In the genomic region with DNA sequence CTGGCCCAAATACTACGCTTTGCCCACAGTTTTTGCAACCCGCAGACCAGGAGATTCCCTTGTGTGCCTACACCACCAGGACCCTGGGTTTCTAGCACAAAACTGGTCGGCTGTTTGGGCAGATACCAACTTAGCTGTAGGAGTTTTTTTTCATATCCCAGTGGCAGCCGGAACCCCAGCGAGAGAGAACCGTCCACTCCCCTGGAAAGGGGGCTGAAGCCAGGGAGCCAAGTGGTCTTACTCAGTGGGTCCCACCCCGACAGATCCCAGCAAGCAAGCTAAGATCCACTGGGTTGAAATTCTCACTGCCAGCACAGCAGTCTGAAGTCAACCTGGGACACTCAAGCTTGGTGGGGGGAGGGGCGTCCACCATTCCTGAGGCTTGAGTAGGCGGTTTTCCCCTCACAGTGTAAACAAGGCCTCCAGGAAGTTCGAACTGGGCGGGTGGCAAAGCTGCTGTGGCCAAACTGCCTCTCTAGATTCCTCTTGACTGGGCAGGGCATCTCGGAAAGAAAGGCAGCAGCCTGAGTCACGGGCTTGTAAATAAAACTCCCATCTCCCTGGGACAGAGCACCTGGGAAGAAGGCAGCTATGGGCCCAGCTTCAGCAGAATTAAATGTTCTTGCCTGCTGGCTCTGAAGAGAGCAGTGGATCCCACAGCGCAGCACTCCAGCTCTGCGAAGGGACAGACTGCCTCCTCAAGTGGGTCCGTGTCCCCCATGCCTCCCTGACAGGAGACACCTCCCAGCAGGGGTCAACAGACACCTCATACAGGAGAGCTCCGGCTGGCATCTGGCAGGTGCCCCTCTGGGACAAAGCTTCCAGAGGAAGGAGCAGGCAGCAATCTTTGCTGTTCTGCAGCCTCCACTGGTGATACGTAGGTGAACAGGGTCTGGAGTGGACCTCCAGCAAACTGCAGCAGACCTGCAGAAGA, we compare ENCODE assay signal across 1 cellular context.
TF ChIP-seq lines count a peak whose summit lies in the region.
"Not testable (repeated sequence)": the region's sequence is repeated elsewhere in the genome, so short reads cannot be mapped to it uniquely, and the experiment has no call there.

No MANE protein-coding gene starts in this region.

TF ChIP-seq in HepG2, 621 proteins besides CTCF, POLR2A, EP300 and RAD21 (continued from another document and continues in another):
- TF ChIP-seq, protein P1, sequence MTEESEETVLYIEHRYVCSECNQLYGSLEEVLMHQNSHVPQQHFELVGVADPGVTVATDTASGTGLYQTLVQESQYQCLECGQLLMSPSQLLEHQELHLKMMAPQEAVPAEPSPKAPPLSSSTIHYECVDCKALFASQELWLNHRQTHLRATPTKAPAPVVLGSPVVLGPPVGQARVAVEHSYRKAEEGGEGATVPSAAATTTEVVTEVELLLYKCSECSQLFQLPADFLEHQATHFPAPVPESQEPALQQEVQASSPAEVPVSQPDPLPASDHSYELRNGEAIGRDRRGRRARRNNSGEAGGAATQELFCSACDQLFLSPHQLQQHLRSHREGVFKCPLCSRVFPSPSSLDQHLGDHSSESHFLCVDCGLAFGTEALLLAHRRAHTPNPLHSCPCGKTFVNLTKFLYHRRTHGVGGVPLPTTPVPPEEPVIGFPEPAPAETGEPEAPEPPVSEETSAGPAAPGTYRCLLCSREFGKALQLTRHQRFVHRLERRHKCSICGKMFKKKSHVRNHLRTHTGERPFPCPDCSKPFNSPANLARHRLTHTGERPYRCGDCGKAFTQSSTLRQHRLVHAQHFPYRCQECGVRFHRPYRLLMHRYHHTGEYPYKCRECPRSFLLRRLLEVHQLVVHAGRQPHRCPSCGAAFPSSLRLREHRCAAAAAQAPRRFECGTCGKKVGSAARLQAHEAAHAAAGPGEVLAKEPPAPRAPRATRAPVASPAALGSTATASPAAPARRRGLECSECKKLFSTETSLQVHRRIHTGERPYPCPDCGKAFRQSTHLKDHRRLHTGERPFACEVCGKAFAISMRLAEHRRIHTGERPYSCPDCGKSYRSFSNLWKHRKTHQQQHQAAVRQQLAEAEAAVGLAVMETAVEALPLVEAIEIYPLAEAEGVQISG (CRISPR knock-in tag; IDR thresholded peaks at IDR 0.05): peak; percentile 71
- TF ChIP-seq KDM3A (CRISPR knock-in tag; IDR thresholded peaks at IDR 0.05; ENCODE audit: low read depth) (peak; percentile 54; the same call in 1 of the 2 replicates), FOXK2 (IDR thresholded peaks at IDR 0.05) (peak; percentile 28; the same call in 1 of the 2 replicates), HMG20A (CRISPR knock-in tag; IDR thresholded peaks at IDR 0.05; ENCODE audit: borderline replicate concordance) (peak; percentile 76; the same call in 1 of the 2 replicates), ZNF501 (CRISPR knock-in tag; IDR thresholded peaks at IDR 0.05) (peak; percentile 76; the same call in 1 of the 2 replicates), CBFB (CRISPR knock-in tag; IDR thresholded peaks at IDR 0.05) (0 out of 2 replicates have a peak, but pooled peaks have one; percentile 65), ETV5 (CRISPR knock-in tag; IDR thresholded peaks at IDR 0.05; ENCODE audit: borderline replicate concordance) (peak; percentile 92), KDM1A (CRISPR knock-in tag; IDR thresholded peaks at IDR 0.05) (peak; percentile 48; the same call in 1 of the 2 replicates), KAT8 (CRISPR knock-in tag; IDR thresholded peaks at IDR 0.05) (peak; percentile 58; the same call in 1 of the 2 replicates), FOXA3 (CRISPR knock-in tag; IDR thresholded peaks at IDR 0.05) (peak; percentile 99), SOX6 (CRISPR knock-in tag; IDR thresholded peaks at IDR 0.05) (peak; percentile 70), KDM6A (CRISPR knock-in tag; IDR thresholded peaks at IDR 0.05; ENCODE audit: low read depth) (peak; percentile 76), HMG20B (CRISPR knock-in tag; conservative IDR thresholded peaks at IDR 0.05) (peak; percentile 61; the same call in 1 of the 2 replicates), FOSL1 (CRISPR knock-in tag; IDR thresholded peaks at IDR 0.05; ENCODE audit: borderline replicate concordance) (peak; percentile 90; the same call in 1 of the 2 replicates), HDAC2 (CRISPR knock-in tag; IDR thresholded peaks at IDR 0.05) (0 out of 2 replicates have a peak, but pooled peaks have one; percentile 65)
- TF ChIP-seq, protein P2, sequence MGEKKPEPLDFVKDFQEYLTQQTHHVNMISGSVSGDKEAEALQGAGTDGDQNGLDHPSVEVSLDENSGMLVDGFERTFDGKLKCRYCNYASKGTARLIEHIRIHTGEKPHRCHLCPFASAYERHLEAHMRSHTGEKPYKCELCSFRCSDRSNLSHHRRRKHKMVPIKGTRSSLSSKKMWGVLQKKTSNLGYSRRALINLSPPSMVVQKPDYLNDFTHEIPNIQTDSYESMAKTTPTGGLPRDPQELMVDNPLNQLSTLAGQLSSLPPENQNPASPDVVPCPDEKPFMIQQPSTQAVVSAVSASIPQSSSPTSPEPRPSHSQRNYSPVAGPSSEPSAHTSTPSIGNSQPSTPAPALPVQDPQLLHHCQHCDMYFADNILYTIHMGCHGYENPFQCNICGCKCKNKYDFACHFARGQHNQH (CRISPR knock-in tag; IDR thresholded peaks at IDR 0.05): peak; percentile 81; the same call in 1 of the 2 replicates
- TF ChIP-seq, protein P3, sequence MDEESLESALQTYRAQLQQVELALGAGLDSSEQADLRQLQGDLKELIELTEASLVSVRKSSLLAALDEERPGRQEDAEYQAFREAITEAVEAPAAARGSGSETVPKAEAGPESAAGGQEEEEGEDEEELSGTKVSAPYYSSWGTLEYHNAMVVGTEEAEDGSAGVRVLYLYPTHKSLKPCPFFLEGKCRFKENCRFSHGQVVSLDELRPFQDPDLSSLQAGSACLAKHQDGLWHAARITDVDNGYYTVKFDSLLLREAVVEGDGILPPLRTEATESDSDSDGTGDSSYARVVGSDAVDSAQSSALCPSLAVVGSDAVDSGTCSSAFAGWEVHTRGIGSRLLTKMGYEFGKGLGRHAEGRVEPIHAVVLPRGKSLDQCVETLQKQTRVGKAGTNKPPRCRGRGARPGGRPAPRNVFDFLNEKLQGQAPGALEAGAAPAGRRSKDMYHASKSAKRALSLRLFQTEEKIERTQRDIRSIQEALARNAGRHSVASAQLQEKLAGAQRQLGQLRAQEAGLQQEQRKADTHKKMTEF (CRISPR knock-in tag; IDR thresholded peaks at IDR 0.05): peak; percentile 72; the same call in 1 of the 2 replicates
- TF ChIP-seq, protein P4, sequence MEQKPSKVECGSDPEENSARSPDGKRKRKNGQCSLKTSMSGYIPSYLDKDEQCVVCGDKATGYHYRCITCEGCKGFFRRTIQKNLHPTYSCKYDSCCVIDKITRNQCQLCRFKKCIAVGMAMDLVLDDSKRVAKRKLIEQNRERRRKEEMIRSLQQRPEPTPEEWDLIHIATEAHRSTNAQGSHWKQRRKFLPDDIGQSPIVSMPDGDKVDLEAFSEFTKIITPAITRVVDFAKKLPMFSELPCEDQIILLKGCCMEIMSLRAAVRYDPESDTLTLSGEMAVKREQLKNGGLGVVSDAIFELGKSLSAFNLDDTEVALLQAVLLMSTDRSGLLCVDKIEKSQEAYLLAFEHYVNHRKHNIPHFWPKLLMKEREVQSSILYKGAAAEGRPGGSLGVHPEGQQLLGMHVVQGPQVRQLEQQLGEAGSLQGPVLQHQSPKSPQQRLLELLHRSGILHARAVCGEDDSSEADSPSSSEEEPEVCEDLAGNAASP (CRISPR knock-in tag; IDR thresholded peaks at IDR 0.05; ENCODE audit: borderline replicate concordance): peak; percentile 97
- TF ChIP-seq, protein P5, sequence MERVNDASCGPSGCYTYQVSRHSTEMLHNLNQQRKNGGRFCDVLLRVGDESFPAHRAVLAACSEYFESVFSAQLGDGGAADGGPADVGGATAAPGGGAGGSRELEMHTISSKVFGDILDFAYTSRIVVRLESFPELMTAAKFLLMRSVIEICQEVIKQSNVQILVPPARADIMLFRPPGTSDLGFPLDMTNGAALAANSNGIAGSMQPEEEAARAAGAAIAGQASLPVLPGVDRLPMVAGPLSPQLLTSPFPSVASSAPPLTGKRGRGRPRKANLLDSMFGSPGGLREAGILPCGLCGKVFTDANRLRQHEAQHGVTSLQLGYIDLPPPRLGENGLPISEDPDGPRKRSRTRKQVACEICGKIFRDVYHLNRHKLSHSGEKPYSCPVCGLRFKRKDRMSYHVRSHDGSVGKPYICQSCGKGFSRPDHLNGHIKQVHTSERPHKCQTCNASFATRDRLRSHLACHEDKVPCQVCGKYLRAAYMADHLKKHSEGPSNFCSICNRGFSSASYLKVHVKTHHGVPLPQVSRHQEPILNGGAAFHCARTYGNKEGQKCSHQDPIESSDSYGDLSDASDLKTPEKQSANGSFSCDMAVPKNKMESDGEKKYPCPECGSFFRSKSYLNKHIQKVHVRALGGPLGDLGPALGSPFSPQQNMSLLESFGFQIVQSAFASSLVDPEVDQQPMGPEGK (CRISPR knock-in tag; IDR thresholded peaks at IDR 0.05): peak; percentile 80
- not testable (repeated sequence) for TF ChIP-seq SOX6 (IDR thresholded peaks at IDR 0.05)
- TF ChIP-seq, protein P6, sequence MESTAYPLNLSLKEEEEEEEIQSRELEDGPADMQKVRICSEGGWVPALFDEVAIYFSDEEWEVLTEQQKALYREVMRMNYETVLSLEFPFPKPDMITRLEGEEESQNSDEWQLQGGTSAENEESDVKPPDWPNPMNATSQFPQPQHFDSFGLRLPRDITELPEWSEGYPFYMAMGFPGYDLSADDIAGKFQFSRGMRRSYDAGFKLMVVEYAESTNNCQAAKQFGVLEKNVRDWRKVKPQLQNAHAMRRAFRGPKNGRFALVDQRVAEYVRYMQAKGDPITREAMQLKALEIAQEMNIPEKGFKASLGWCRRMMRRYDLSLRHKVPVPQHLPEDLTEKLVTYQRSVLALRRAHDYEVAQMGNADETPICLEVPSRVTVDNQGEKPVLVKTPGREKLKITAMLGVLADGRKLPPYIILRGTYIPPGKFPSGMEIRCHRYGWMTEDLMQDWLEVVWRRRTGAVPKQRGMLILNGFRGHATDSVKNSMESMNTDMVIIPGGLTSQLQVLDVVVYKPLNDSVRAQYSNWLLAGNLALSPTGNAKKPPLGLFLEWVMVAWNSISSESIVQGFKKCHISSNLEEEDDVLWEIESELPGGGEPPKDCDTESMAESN (CRISPR knock-in tag; conservative IDR thresholded peaks at IDR 0.05): peak; percentile 83
- TF ChIP-seq, protein P7, sequence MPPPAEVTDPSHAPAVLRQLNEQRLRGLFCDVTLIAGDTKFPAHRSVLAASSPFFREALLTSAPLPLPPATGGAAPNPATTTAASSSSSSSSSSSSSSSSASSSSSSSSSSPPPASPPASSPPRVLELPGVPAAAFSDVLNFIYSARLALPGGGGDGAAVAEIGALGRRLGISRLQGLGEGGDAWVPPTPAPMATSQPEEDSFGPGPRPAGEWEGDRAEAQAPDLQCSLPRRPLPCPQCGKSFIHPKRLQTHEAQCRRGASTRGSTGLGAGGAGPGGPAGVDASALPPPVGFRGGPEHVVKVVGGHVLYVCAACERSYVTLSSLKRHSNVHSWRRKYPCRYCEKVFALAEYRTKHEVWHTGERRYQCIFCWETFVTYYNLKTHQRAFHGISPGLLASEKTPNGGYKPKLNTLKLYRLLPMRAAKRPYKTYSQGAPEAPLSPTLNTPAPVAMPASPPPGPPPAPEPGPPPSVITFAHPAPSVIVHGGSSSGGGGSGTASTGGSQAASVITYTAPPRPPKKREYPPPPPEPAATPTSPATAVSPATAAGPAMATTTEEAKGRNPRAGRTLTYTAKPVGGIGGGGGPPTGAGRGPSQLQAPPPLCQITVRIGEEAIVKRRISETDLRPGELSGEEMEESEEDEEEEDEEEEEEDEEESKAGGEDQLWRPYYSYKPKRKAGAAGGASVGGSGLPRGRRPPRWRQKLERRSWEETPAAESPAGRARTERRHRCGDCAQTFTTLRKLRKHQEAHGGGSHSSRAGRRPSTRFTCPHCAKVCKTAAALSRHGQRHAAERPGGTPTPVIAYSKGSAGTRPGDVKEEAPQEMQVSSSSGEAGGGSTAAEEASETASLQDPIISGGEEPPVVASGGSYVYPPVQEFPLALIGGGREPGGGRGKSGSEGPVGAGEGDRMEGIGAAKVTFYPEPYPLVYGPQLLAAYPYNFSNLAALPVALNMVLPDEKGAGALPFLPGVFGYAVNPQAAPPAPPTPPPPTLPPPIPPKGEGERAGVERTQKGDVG (CRISPR knock-in tag; IDR thresholded peaks at IDR 0.05; ENCODE audit: borderline replicate concordance): peak; percentile 48; the same call in 1 of the 2 replicates
- TF ChIP-seq, protein P8, sequence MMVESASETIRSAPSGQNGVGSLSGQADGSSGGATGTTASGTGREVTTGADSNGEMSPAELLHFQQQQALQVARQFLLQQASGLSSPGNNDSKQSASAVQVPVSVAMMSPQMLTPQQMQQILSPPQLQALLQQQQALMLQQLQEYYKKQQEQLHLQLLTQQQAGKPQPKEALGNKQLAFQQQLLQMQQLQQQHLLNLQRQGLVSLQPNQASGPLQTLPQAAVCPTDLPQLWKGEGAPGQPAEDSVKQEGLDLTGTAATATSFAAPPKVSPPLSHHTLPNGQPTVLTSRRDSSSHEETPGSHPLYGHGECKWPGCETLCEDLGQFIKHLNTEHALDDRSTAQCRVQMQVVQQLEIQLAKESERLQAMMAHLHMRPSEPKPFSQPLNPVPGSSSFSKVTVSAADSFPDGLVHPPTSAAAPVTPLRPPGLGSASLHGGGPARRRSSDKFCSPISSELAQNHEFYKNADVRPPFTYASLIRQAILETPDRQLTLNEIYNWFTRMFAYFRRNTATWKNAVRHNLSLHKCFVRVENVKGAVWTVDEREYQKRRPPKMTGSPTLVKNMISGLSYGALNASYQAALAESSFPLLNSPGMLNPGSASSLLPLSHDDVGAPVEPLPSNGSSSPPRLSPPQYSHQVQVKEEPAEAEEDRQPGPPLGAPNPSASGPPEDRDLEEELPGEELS (CRISPR knock-in tag; IDR thresholded peaks at IDR 0.05): peak; percentile 90
- TF ChIP-seq, protein P9, sequence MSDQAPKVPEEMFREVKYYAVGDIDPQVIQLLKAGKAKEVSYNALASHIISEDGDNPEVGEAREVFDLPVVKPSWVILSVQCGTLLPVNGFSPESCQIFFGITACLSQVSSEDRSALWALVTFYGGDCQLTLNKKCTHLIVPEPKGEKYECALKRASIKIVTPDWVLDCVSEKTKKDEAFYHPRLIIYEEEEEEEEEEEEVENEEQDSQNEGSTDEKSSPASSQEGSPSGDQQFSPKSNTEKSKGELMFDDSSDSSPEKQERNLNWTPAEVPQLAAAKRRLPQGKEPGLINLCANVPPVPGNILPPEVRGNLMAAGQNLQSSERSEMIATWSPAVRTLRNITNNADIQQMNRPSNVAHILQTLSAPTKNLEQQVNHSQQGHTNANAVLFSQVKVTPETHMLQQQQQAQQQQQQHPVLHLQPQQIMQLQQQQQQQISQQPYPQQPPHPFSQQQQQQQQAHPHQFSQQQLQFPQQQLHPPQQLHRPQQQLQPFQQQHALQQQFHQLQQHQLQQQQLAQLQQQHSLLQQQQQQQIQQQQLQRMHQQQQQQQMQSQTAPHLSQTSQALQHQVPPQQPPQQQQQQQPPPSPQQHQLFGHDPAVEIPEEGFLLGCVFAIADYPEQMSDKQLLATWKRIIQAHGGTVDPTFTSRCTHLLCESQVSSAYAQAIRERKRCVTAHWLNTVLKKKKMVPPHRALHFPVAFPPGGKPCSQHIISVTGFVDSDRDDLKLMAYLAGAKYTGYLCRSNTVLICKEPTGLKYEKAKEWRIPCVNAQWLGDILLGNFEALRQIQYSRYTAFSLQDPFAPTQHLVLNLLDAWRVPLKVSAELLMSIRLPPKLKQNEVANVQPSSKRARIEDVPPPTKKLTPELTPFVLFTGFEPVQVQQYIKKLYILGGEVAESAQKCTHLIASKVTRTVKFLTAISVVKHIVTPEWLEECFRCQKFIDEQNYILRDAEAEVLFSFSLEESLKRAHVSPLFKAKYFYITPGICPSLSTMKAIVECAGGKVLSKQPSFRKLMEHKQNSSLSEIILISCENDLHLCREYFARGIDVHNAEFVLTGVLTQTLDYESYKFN (CRISPR knock-in tag; conservative IDR thresholded peaks at IDR 0.05): peak; percentile 83
